ENCODE assay signal across 10 cellular contexts in genomic region chr11:106012744-106013143, GRCh38. TPM values are rescaled to one million over a fixed set of nuclear protein-coding genes. Genes with fewer than 3 reads are reported as not detected.
DNase-seq lines count a peak whose midpoint lies in the region; ATAC-seq and TF ChIP-seq lines count a peak whose summit lies in the region.
"Had no signal": no experiment of that assay in that cellular context is flagged by ENCODE, and none has a peak within 500 bp of the region (broad histone marks: within the 10 kb centered on the region; RNA-seq: fewer than 3 reads in every experiment).

No MANE protein-coding gene starts in this region.

- H3K27me3 ChIP-seq in naive thymus-derived CD4-positive, alpha-beta T cell (ENCODE audit: control insufficient read depth in 2 of 2, insufficient read depth in 2 of 2, low read length in 2 of 2) = no peaks in the 10 kb centered on the region
- H3K27me3 ChIP-seq: tibial artery had no signal

- intact Hi-C loops in naive thymus-derived CD4-positive, alpha-beta T cell (cut with micrococcal nuclease) = no loop called here

- H3K4me3 ChIP-seq in fibroblast of villous mesenchyme (ENCODE audit: low read depth, low read length) (no peak overlapping the region), skeletal muscle cell (ENCODE audit: low read depth, low read length) (no peak overlapping the region)
- no peak overlapping the region for H3K4me3 ChIP-seq in naive thymus-derived CD4-positive, alpha-beta T cell (ENCODE audit: low read length)
- H3K4me3 ChIP-seq: tibial artery had no signal

- H3K36me3 ChIP-seq in naive thymus-derived CD4-positive, alpha-beta T cell (ENCODE audit: control insufficient read depth in 2 of 3, insufficient read depth in 3 of 3, low read length in 3 of 3) = peaks cover 3 to 28% (median 18%) of the 10 kb centered on the region in 3 experiments

- H3K27me3 Mint-ChIP-seq in HFFc6 (ENCODE audit: insufficient read depth) = no peaks in the 10 kb centered on the region; the same call in 1 of the 2 replicates
- no peaks in the 10 kb centered on the region for H3K27me3 Mint-ChIP-seq in activated T-helper 17 cell treated with anti-CD3 and anti-CD28 coated beads, Interleukin-2, amount 50 U/mL, for 72 hours
- no peaks in the 10 kb centered on the region for H3K27me3 Mint-ChIP-seq in naive thymus-derived CD4-positive, alpha-beta T cell
- H3K27me3 Mint-ChIP-seq in activated CD4-positive, alpha-beta T cell treated with anti-CD3 and anti-CD28 coated beads, Interleukin-2, amount 10 ng/mL, durations not matched to agents 7 days and 5 days = no peaks in the 10 kb centered on the region

- no peak overlapping the region; the same call in 1 of the 2 replicates for H3K4me3 Mint-ChIP-seq in HFFc6
- H3K4me3 Mint-ChIP-seq in activated T-helper 17 cell treated with anti-CD3 and anti-CD28 coated beads, Interleukin-2, amount 50 U/mL, for 72 hours = no peak overlapping the region
- no peak overlapping the region for H3K4me3 Mint-ChIP-seq in naive thymus-derived CD4-positive, alpha-beta T cell
- H3K4me3 Mint-ChIP-seq in activated CD4-positive, alpha-beta T cell treated with anti-CD3 and anti-CD28 coated beads, Interleukin-2, amount 10 ng/mL, durations not matched to agents 7 days and 5 days = no peak overlapping the region

- peak; percentile 34 for ATAC-seq in activated T-helper 17 cell treated with anti-CD3 and anti-CD28 coated beads, Interleukin-2, amount 50 U/mL, for 72 hours (replicated peaks)
- ATAC-seq in naive thymus-derived CD4-positive, alpha-beta T cell = no peak

- TF ChIP-seq CTCF in HFFc6 (IDR thresholded peaks at IDR 0.05) (no peak), fibroblast of villous mesenchyme (IDR thresholded peaks at IDR 0.05; ENCODE audit: insufficient read depth, low read depth, low read length) (no peak)

- H3K27ac Mint-ChIP-seq in HFFc6 = no peak overlapping the region
- no peak overlapping the region for H3K27ac Mint-ChIP-seq in activated T-helper 17 cell treated with anti-CD3 and anti-CD28 coated beads, Interleukin-2, amount 50 U/mL, for 72 hours
- H3K27ac Mint-ChIP-seq in naive thymus-derived CD4-positive, alpha-beta T cell = no peak overlapping the region
- H3K27ac Mint-ChIP-seq in activated CD4-positive, alpha-beta T cell treated with anti-CD3 and anti-CD28 coated beads, Interleukin-2, amount 10 ng/mL, durations not matched to agents 7 days and 5 days = no peak overlapping the region
- H3K27ac Mint-ChIP-seq: activated T-helper 2 cell treated with anti-CD3 and anti-CD28 coated beads, Interferon-gamma antibody, Interleukin-2, Interleukin-4, amounts not matched to agents 10 μg/mL and 5 μg/mL and 100 μg/mL, durations not matched to agents 14 hours and 24 hours and 36 hours had no signal

- CTCF ChIA-PET in naive thymus-derived CD4-positive, alpha-beta T cell (lab: Charles Lee) = no interaction called here
- CTCF ChIA-PET in activated CD4-positive, alpha-beta T cell treated with anti-CD3 and anti-CD28 coated beads, Interleukin-2, amount 10 ng/mL, durations not matched to agents 7 days and 5 days (lab: Charles Lee) = no interaction called here

- peaks cover 0 to 3% (median 0%) of the 10 kb centered on the region in 3 experiments for H3K9me3 ChIP-seq in naive thymus-derived CD4-positive, alpha-beta T cell (ENCODE audit: control insufficient read depth in 2 of 3, low read length in 3 of 3)
- H3K9me3 ChIP-seq: tibial artery had no signal

- peaks cover 17% of the 10 kb centered on the region for H3K4me1 Mint-ChIP-seq in HFFc6 (ENCODE audit: low read depth)
- H3K4me1 Mint-ChIP-seq in activated T-helper 17 cell treated with anti-CD3 and anti-CD28 coated beads, Interleukin-2, amount 50 U/mL, for 72 hours = peaks cover 13% of the 10 kb centered on the region
- H3K4me1 Mint-ChIP-seq in naive thymus-derived CD4-positive, alpha-beta T cell = peaks cover 20 to 83% (median 67%) of the 10 kb centered on the region in 7 donors
- H3K4me1 Mint-ChIP-seq in activated CD4-positive, alpha-beta T cell treated with anti-CD3 and anti-CD28 coated beads, Interleukin-2, amount 10 ng/mL, durations not matched to agents 7 days and 5 days = peaks cover 11% of the 10 kb centered on the region

- no peaks in the 10 kb centered on the region for H3K9me3 Mint-ChIP-seq in HFFc6
- H3K9me3 Mint-ChIP-seq in activated T-helper 17 cell treated with anti-CD3 and anti-CD28 coated beads, Interleukin-2, amount 50 U/mL, for 72 hours = no peaks in the 10 kb centered on the region
- peaks cover 0 to 9% (median 0%) of the 10 kb centered on the region in 11 donors for H3K9me3 Mint-ChIP-seq in naive thymus-derived CD4-positive, alpha-beta T cell
- H3K9me3 Mint-ChIP-seq in activated CD4-positive, alpha-beta T cell treated with anti-CD3 and anti-CD28 coated beads, Interleukin-2, amount 10 ng/mL, durations not matched to agents 7 days and 5 days = no peaks in the 10 kb centered on the region

- POLR2A ChIA-PET in naive thymus-derived CD4-positive, alpha-beta T cell (lab: Charles Lee) = no interaction called here
- POLR2A ChIA-PET in activated CD4-positive, alpha-beta T cell treated with anti-CD3 and anti-CD28 coated beads, Interleukin-2, amount 10 ng/mL, durations not matched to agents 7 days and 5 days (lab: Charles Lee) = no interaction called here

- H3K36me3 Mint-ChIP-seq in HFFc6 (ENCODE audit: low read depth) = peaks cover 35% of the 10 kb centered on the region
- peaks cover 79% of the 10 kb centered on the region for H3K36me3 Mint-ChIP-seq in activated T-helper 17 cell treated with anti-CD3 and anti-CD28 coated beads, Interleukin-2, amount 50 U/mL, for 72 hours (ENCODE audit: low read depth)
- H3K36me3 Mint-ChIP-seq in naive thymus-derived CD4-positive, alpha-beta T cell = peaks cover 21 to 65% (median 41%) of the 10 kb centered on the region in 5 donors
- peaks cover 53% of the 10 kb centered on the region for H3K36me3 Mint-ChIP-seq in activated CD4-positive, alpha-beta T cell treated with anti-CD3 and anti-CD28 coated beads, Interleukin-2, amount 10 ng/mL, durations not matched to agents 7 days and 5 days (ENCODE audit: low read depth)

- peaks cover 0 to 10% of the 10 kb centered on the region in 2 donors for H3K4me1 ChIP-seq in naive thymus-derived CD4-positive, alpha-beta T cell (ENCODE audit: control insufficient read depth in 2 of 2, insufficient read depth in 2 of 2, low read length in 2 of 2)

- DNase-seq in HFFc6 (peak; percentile 9), fibroblast of villous mesenchyme (ENCODE audit: low read depth) (peak; percentile 47), skeletal muscle cell (ENCODE audit: low read depth) (peak; percentile 40), HPDE6-E6E7 (ENCODE audit: extremely low spot score) (no peak)
- DNase-seq in naive thymus-derived CD4-positive, alpha-beta T cell = no peak
- DNase-seq in activated CD4-positive, alpha-beta T cell treated with anti-CD3 and anti-CD28 coated beads, Interleukin-2, amount 10 ng/mL, durations not matched to agents 7 days and 5 days = no peak
- DNase-seq: stimulated activated CD4-positive, alpha-beta T cell treated with anti-CD3 and anti-CD28 coated beads, Interleukin-2, amount 100 ng/mL, for 48 hours; tibial artery had no signal

- H3K27ac ChIP-seq in naive thymus-derived CD4-positive, alpha-beta T cell (ENCODE audit: low read depth, low read length) = no peak overlapping the region
- H3K27ac ChIP-seq: tibial artery had no signal

RNA-seq across cellular contexts. Expression of gene MSANTD4, which starts 9.3 kb away (rescaled TPM):
- 10 to 100 TPM; 15.6 to 19.7 (median 17.5) TPM for total RNA-seq in HFFc6 (2021; fragmentation: NEBNext Ultra II Directional; extraction: Animal tissue kit (Norgen Biotek cat#: 25700))
- total RNA-seq in activated T-helper 17 cell treated with anti-CD3 and anti-CD28 coated beads, Interleukin-2, amount 50 U/mL, for 72 hours = 10 to 100 TPM; 13.4 to 16.6 TPM
- 37.4 and 46.6 TPM in 2 replicates for total RNA-seq in fibroblast of villous mesenchyme
- 10 to 100 TPM in 3 of 5 experiments, 1 to 10 TPM in 2; 4.7 to 18.7 (median 15.3) TPM for total RNA-seq in naive thymus-derived CD4-positive, alpha-beta T cell
- 1 to 10 TPM; 3.9 to 7.8 TPM for polyA plus RNA-seq in naive thymus-derived CD4-positive, alpha-beta T cell
- total RNA-seq in activated CD4-positive, alpha-beta T cell treated with anti-CD3 and anti-CD28 coated beads, Interleukin-2, amount 10 ng/mL, durations not matched to agents 7 days and 5 days = 10 to 100 TPM; 15.1 to 15.4 TPM

Comparison
In these comparisons a context has a peak if more than half of its experiments do, and no peak if none do; other contexts are left out.
1. DNase-seq: peak in HFFc6 (single experiment), fibroblast of villous mesenchyme (single experiment) and skeletal muscle cell (single experiment); none in naive thymus-derived CD4-positive, alpha-beta T cell (0 of 9), activated CD4-positive, alpha-beta T cell treated with anti-CD3 and anti-CD28 coated beads, Interleukin-2, amount 10 ng/mL, durations not matched to agents 7 days and 5 days (single experiment) and HPDE6-E6E7 (single experiment).